21 cellular contexts compared by ENCODE assay signal in the genomic region with DNA sequence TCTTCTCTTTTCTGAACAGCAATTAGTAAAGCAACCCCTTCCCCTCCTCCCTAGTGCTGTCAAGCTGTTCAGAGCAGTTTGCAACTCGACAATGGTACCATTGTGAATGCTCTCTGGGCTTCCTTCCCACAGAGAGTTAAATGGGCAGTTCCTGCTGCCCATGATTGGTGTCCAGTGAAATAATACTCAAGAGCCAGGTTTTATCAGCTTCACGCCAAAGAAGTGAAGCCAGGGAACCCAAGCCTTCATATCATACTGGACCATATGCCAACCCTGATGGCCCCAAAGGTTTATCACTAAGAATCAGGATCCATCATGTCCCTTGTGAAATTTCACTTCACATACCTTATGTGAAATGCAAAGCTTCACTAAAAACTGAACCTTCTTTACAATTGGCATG. TPM values are rescaled to one million over a fixed set of nuclear protein-coding genes. Genes with fewer than 3 reads are reported as not detected.
A peak's percentile ranks its signal among the peaks of the same experiment; 100 is the strongest.
DNase-seq lines count a peak whose midpoint lies in the region; FAIRE-seq and TF ChIP-seq lines count a peak whose summit lies in the region.
"Had no signal": no experiment of that assay in that cellular context is flagged by ENCODE, and none has a peak within 500 bp of the region (broad histone marks: within the 10 kb centered on the region; RNA-seq: fewer than 3 reads in every experiment).

No MANE protein-coding gene starts in this region.

- H4K5ac ChIP-seq in H1 (ENCODE audit: insufficient read length, low read depth, low read length): no peak overlapping the region

- peaks cover 22% of the 10 kb centered on the region for H3K4me1 Mint-ChIP-seq in neural crest cell
- H3K4me1 Mint-ChIP-seq: nephron progenitor cell had no signal

- H3K36me3 Mint-ChIP-seq in neural crest cell (ENCODE audit: low read depth): no peaks in the 10 kb centered on the region

- no peak overlapping the region for H3K23ac ChIP-seq in H1 (ENCODE audit: insufficient read length)

- H3K79me1 ChIP-seq in H1 (ENCODE audit: low read depth, low read length): no peaks in the 10 kb centered on the region

- H3K27ac ChIP-seq in Karpas-422 (ENCODE audit: low read length): peak overlapping the region; percentile 49
- no peak overlapping the region for H3K27ac ChIP-seq in H1 (ENCODE audit: low read depth, low read length)
- H3K27ac ChIP-seq in transverse colon: no peak overlapping the region
- H3K27ac ChIP-seq: thoracic aorta had no signal

- H3K27me3 ChIP-seq in Karpas-422 (ENCODE audit: low read length) (no peaks in the 10 kb centered on the region), H1 (replicated peaks in 1 of 4; ENCODE audit: control insufficient read depth in 3 of 4, extremely low read depth in 1 of 4, insufficient read depth in 3 of 4, low read length in 3 of 4) (no peaks in the 10 kb centered on the region), transverse colon (no peaks in the 10 kb centered on the region)

- CTCF ChIA-PET in H1 (lab: Charles Lee; ENCODE audit: partially characterized antibody): no interaction called here

- no peak overlapping the region for H3K56ac ChIP-seq in H1 (replicated peaks; ENCODE audit: insufficient read length, low read depth, low read length)

- TF ChIP-seq POLR2A in H1 (IDR thresholded peaks at IDR 0.05; ENCODE audit: control extremely low read depth in 1 of 2, low read depth in 2 of 2, low read length in 2 of 2): no peak
- TF ChIP-seq POLR2A in lower leg skin (IDR thresholded peaks at IDR 0.05): no peak
- TF ChIP-seq POLR2A in transverse colon (IDR thresholded peaks at IDR 0.05): no peak

- H2BK12ac ChIP-seq in H1 (ENCODE audit: low read depth, low read length): no peak overlapping the region

- in situ Hi-C loops in transverse colon (cut with MboI; ENCODE audit: low pct_ligation_motif_present in 1 of 4, low pct_unique_long_range_greater_than_20kb in 1 of 4, low sequenced_read_pairs in 3 of 4): no loop called here

- no peaks in the 10 kb centered on the region for H3K27me3 Mint-ChIP-seq in neural crest cell (ENCODE audit: low read depth)

- H4K20me1 ChIP-seq in Karpas-422 (ENCODE audit: insufficient read depth, low read depth, low read length) (no peaks in the 10 kb centered on the region), H1 (replicated peaks in 1 of 2; ENCODE audit: control insufficient read depth in 1 of 2, insufficient read depth in 2 of 2, low read length in 2 of 2) (no peaks in the 10 kb centered on the region)

- H3K4me2 ChIP-seq in Karpas-422 (ENCODE audit: low read depth, low read length, poor library complexity, severe bottlenecking) (peak overlapping the region; percentile 50), H1 (ENCODE audit: insufficient read depth in 1 of 2, low read depth in 2 of 2, low read length in 2 of 2) (no peak overlapping the region; a peak in 1 of 4 replicates)

- H2AFZ ChIP-seq in Karpas-422 (ENCODE audit: low read length): no peak overlapping the region
- no peak overlapping the region for H2AFZ ChIP-seq in H1 (ENCODE audit: low read length)

- no peaks in the 10 kb centered on the region for H3K9me3 Mint-ChIP-seq in neural crest cell
- H3K9me3 Mint-ChIP-seq: nephron progenitor cell; T-helper 2 cell treated with Interferon-gamma antibody and Interleukin-4, amounts not matched to agents 5 μg/mL and 100 μg/mL, for 36 hours had no signal

- intact Hi-C loops in lower leg skin (cut with DNase I; ENCODE audit: low total_unique reads): no loop called here
- intact Hi-C loops in transverse colon (cut with DNase I; ENCODE audit: low total_unique reads): no loop called here

- H3K18ac ChIP-seq in H1 (ENCODE audit: extremely low read depth, low read length): no peak overlapping the region

- no peak for TF ChIP-seq EP300 in H1 (IDR thresholded peaks at IDR 0.05; ENCODE audit: borderline replicate concordance in 1 of 2, low read depth in 2 of 2, low read length in 2 of 2)
- TF ChIP-seq EP300 in transverse colon (IDR thresholded peaks at IDR 0.05; ENCODE audit: low read depth): no peak

- H3K4me1 ChIP-seq in Karpas-422 (ENCODE audit: low read length) (peaks cover 31% of the 10 kb centered on the region), H1 (replicated peaks in 1 of 4; ENCODE audit: control insufficient read depth in 3 of 4, insufficient read depth in 4 of 4, low read length in 3 of 4) (peaks cover 0 to 3% (median 0%) of the 10 kb centered on the region in 4 experiments; a peak in 1 of 7 replicates), transverse colon (no peaks in the 10 kb centered on the region)

- TF ChIP-seq CTCF in H1 (IDR thresholded peaks at IDR 0.05; ENCODE audit: control extremely low read depth in 1 of 3, insufficient read depth in 1 of 3, low read depth in 1 of 3, low read length in 3 of 3) (no peak), neural crest cell (conservative IDR thresholded peaks at IDR 0.05) (no peak), lower leg skin (IDR thresholded peaks at IDR 0.05) (no peak), transverse colon (IDR thresholded peaks at IDR 0.05) (no peak)

- H2AK5ac ChIP-seq in H1 (ENCODE audit: low read depth, low read length): no peak overlapping the region

- no peak overlapping the region for H2BK120ac ChIP-seq in H1 (replicated peaks; ENCODE audit: low read depth, low read length)

- H3K4me3 Mint-ChIP-seq in neural crest cell: peak overlapping the region; percentile 23
- H3K4me3 Mint-ChIP-seq: nephron progenitor cell; T-helper 2 cell treated with Interferon-gamma antibody and Interleukin-4, amounts not matched to agents 5 μg/mL and 100 μg/mL, for 36 hours had no signal

- no peaks in the 10 kb centered on the region for H3K9me2 ChIP-seq in Karpas-422 (replicated peaks; ENCODE audit: insufficient read depth, low read length)

- no peak overlapping the region for H2BK5ac ChIP-seq in H1 (ENCODE audit: low read depth, low read length)

- H3K4ac ChIP-seq in H1 (replicated peaks; ENCODE audit: insufficient read length, low read depth, low read length): no peak overlapping the region

- H3K14ac ChIP-seq in H1 (ENCODE audit: insufficient read length): no peak overlapping the region

- H4K8ac ChIP-seq in H1 (ENCODE audit: extremely low read depth, insufficient read depth, low read length): no peak overlapping the region

- FAIRE-seq in H1 (lab: Jason Lieb, UNC): peak; percentile 63
- no peak for FAIRE-seq in urothelium cell line (lab: Jason Lieb, UNC)

- H2BK20ac ChIP-seq in H1 (ENCODE audit: low read length): no peak overlapping the region

- H3K4me3 ChIP-seq in Karpas-422 (ENCODE audit: low read length): peak overlapping the region; percentile 11
- H3K4me3 ChIP-seq in H1 (ENCODE audit: extremely low read depth in 1 of 4, insufficient read depth in 2 of 4, low read depth in 3 of 4, low read length in 4 of 4): 0 out of 8 replicates have a peak overlapping the region, but pooled peaks of 1 of the 4 experiments have one; percentile 7
- no peak overlapping the region for H3K4me3 ChIP-seq in lower leg skin (ENCODE audit: low read depth, poor library complexity, severe bottlenecking)
- H3K4me3 ChIP-seq in transverse colon: no peak overlapping the region
- H3K4me3 ChIP-seq: thoracic aorta had no signal

- H3K9ac ChIP-seq in Karpas-422 (ENCODE audit: low read length): no peak overlapping the region
- no peak overlapping the region for H3K9ac ChIP-seq in H1 (replicated peaks in 1 of 4; ENCODE audit: extremely low read depth in 1 of 4, low read depth in 3 of 4, low read length in 3 of 4)

- H3K79me2 ChIP-seq in Karpas-422 (ENCODE audit: low read length): no peaks in the 10 kb centered on the region
- no peaks in the 10 kb centered on the region for H3K79me2 ChIP-seq in H1 (ENCODE audit: control insufficient read depth in 1 of 2, insufficient read depth in 2 of 2, low read length in 2 of 2)

- POLR2A ChIA-PET in H1 (lab: Charles Lee; ENCODE audit: partially characterized antibody): no interaction called here

- no peaks in the 10 kb centered on the region for H3K9me3 ChIP-seq in Karpas-422 (ENCODE audit: low read length)
- no peaks in the 10 kb centered on the region for H3K9me3 ChIP-seq in H1 (ENCODE audit: insufficient read depth in 2 of 2, low read depth in 1 of 2, low read length in 1 of 2)
- no peaks in the 10 kb centered on the region for H3K9me3 ChIP-seq in transverse colon
- H3K9me3 ChIP-seq: thoracic aorta had no signal

- 27% methylated on average over 2 of the region's 2 CpGs; no CpG with 5 or more reads in 1 of the 2 experiments for WGBS in H1 (ENCODE audit: extremely low coverage in 1 of 2, insufficient coverage in 1 of 2, insufficient read length in 1 of 2, insufficient replicate concordance in 2 of 2, low coverage in 1 of 2, low lambda C conversion rate in 2 of 2, missing lambda C conversion rate in 1 of 2), 2 experiments
- WGBS in lower leg skin, 2 donors: 81 to 85% methylated on average over 2 of the region's 2 CpGs
- 83% methylated on average over 2 of the region's 2 CpGs; no CpG with 5 or more reads in 1 of the 2 donors for WGBS in transverse colon (ENCODE audit: low coverage in 1 of 2), 2 donors

- no peak overlapping the region for H3K27ac Mint-ChIP-seq in neural crest cell (ENCODE audit: unreplicated experiment)
- H3K27ac Mint-ChIP-seq: nephron progenitor cell; T-helper 2 cell treated with Interferon-gamma antibody and Interleukin-4, amounts not matched to agents 5 μg/mL and 100 μg/mL, for 36 hours had no signal

- DNase-seq in Karpas-422 (no peak), NCI-H524 (lab: John Stamatoyannopoulos, UW) (peak; percentile 81 to 95), H1 (ENCODE audit: low read depth in 1 of 2, low spot score in 2 of 2) (no peak), neural crest cell (ENCODE audit: low read depth, low spot score) (peak; percentile 14), urothelium cell line (ENCODE audit: low spot score) (no peak), lower leg skin (ENCODE audit: low spot score in 2 of 2) (no peak), transverse colon (no peak)
- DNase-seq in stimulated activated CD4-positive, alpha-beta T cell treated with anti-CD3 and anti-CD28 coated beads, Interleukin-4, amount 100 ng/mL, for 24 hours: no peak
- DNase-seq: activated CD4-positive, CD25-positive, alpha-beta regulatory T cell treated with anti-CD3 and anti-CD28 coated beads, Interleukin-2, amount 50 U/mL, for 72 hours; AML-193; Calu3; kidney glomerular epithelial cell; mesendoderm; NCI-H345; nephron progenitor cell; PC-3; SIG-M5; stimulated activated CD4-positive, alpha-beta T cell treated with anti-CD3 and anti-CD28 coated beads, Interleukin-12 subunit alpha, Interleukin-12 subunit beta, amount 100 ng/mL, for 4 hours had no signal

- H3K36me3 ChIP-seq in Karpas-422 (ENCODE audit: insufficient read depth, low read length) (no peaks in the 10 kb centered on the region), H1 (ENCODE audit: control insufficient read depth in 2 of 4, insufficient read depth in 4 of 4, low read length in 3 of 4) (no peaks in the 10 kb centered on the region), transverse colon (no peaks in the 10 kb centered on the region)

- no peak overlapping the region for H2BK15ac ChIP-seq in H1 (ENCODE audit: low read length)

- no peak for TF ChIP-seq RAD21 in H1 (IDR thresholded peaks at IDR 0.05 in 1 of 2, conservative IDR thresholded peaks at IDR 0.05 in 1 of 2; ENCODE audit: low read depth in 2 of 2, low read length in 2 of 2)

- no peaks in the 10 kb centered on the region for H3K23me2 ChIP-seq in H1 (ENCODE audit: low read depth, low read length)

- no peak overlapping the region for H4K91ac ChIP-seq in H1 (replicated peaks; ENCODE audit: insufficient read length, low read length)

RNA-seq across cellular contexts. Expression of a gene that starts 24.7 kb away (rescaled TPM):
- total RNA-seq in Karpas-422 (2014; rRNA removed; shearing (Covaris generic); ENCODE audit: low replicate concordance): 0.22 and 0.32 TPM in 2 replicates
- 0.10 TPM in 1 of 2 replicates, not detected in the other for total RNA-seq in H1 (2021; fragmentation: NEBNext Ultra II Directional; extraction: Animal tissue kit (Norgen Biotek cat#: 25700))
- not detected in 2 replicates for polyA plus RNA-seq in H1 (2011; rRNA removed)
- not detected for polyA plus RNA-seq in H1 (2011; cell fraction: cytosol; rRNA removed)
- polyA plus RNA-seq in H1 (2011; cell fraction: nucleus; rRNA removed): not detected
- polyA plus RNA-seq in H1 (2012, experiment 1 of 2): not detected in 4 replicates
- polyA plus RNA-seq in H1 (2012, experiment 2 of 2): not detected
- polyA plus RNA-seq in H1 (2013, experiment 1 of 2): 0.02 TPM
- not detected for polyA plus RNA-seq in H1 (2013, experiment 2 of 2)
- not detected in 2 replicates for polyA minus RNA-seq in H1 (2011; rRNA and poly(A)+ RNA removed)
- not detected for polyA minus RNA-seq in H1 (2011; cell fraction: cytosol; rRNA and poly(A)+ RNA removed)
- polyA minus RNA-seq in H1 (2011; cell fraction: nucleus; rRNA and poly(A)+ RNA removed): not detected
- total RNA-seq in neural crest cell (0.09 TPM in 1 of 2 replicates, not detected in the other), lower leg skin (not detected), transverse colon (under 1 TPM in 1 of 4 donors, not detected in 3; 0.14 TPM)
- total RNA-seq: Calu3, esophagus mucosa, thoracic aorta had no signal

Comparison
In these comparisons a context has a peak if more than half of its experiments do, and no peak if none do; other contexts are left out.
1. DNase-seq: peak in NCI-H524 (2 of 2) and neural crest cell (single experiment); none in Karpas-422 (single experiment), H1 (0 of 2), urothelium cell line (single experiment), lower leg skin (0 of 2), transverse colon (single experiment) and stimulated activated CD4-positive, alpha-beta T cell treated with anti-CD3 and anti-CD28 coated beads, Interleukin-4, amount 100 ng/mL, for 24 hours (single experiment).